ENCODE assay signal across 9 cellular contexts in genomic region chr7:142300689-142301088, GRCh38. TPM values are rescaled to one million over a fixed set of nuclear protein-coding genes. Genes with fewer than 3 reads are reported as not detected.
DNase-seq lines count a peak whose midpoint lies in the region; ATAC-seq, FAIRE-seq and TF ChIP-seq lines count a peak whose summit lies in the region.
"Had no signal": no experiment of that assay in that cellular context is flagged by ENCODE, and none has a peak within 500 bp of the region (broad histone marks: within the 10 kb centered on the region; RNA-seq: fewer than 3 reads in every experiment).

No MANE protein-coding gene starts in this region.

- no peaks in the 10 kb centered on the region for H3K9me1 ChIP-seq in K562 (ENCODE audit: control insufficient read depth, insufficient read depth, low read length)

- DNase-seq in NCI-H82 (lab: John Stamatoyannopoulos, UW): peak; percentile 73
- DNase-seq in NCI-H82 treated with DMSO at 0.1 percent for 48 hours (lab: John Stamatoyannopoulos, UW; ENCODE audit: unreplicated experiment): no peak
- DNase-seq in NT2/D1 (ENCODE audit: low read depth, low spot score): peak; percentile 27
- peak; percentile 38 to 61 (median 48) for DNase-seq in K562 (ENCODE audit: extremely low read depth in 1 of 4, low spot score in 3 of 4)
- DNase-seq in stimulated activated CD4-positive, alpha-beta T cell treated with anti-CD3 and anti-CD28 coated beads, Interleukin-2, amount 100 ng/mL, for 48 hours: peak; percentile 26 to 38
- no peak for DNase-seq in spleen
- DNase-seq in vagina (ENCODE audit: extremely low spot score in 2 of 2): no peak

- CTCF ChIA-PET in K562 (lab: Yijun Ruan, JAX; ENCODE audit: low intra/inter-chr PET ratio): no interaction called here

- TF ChIP-seq EP300 in K562 (IDR thresholded peaks at IDR 0.05; ENCODE audit: low read length): no peak

- peak; percentile 86 for ATAC-seq in K562
- no peak for ATAC-seq in GM18511 (IDR thresholded peaks at IDR 0.05; ENCODE audit: unreplicated experiment)

- no peaks in the 10 kb centered on the region for H3K9me3 ChIP-seq in NT2/D1 (ENCODE audit: insufficient read depth, low read length)
- H3K9me3 ChIP-seq in K562 (replicated peaks; ENCODE audit: control insufficient read depth, insufficient read depth, low read depth, low read length): no peaks in the 10 kb centered on the region
- H3K9me3 ChIP-seq in spleen: no peaks in the 10 kb centered on the region
- H3K9me3 ChIP-seq in vagina: no peaks in the 10 kb centered on the region

- H3K27me3 ChIP-seq in NT2/D1 (ENCODE audit: insufficient read depth, insufficient read length) (no peaks in the 10 kb centered on the region), K562 (ENCODE audit: control insufficient read depth in 2 of 2, insufficient read depth in 2 of 2, low read length in 2 of 2) (no peaks in the 10 kb centered on the region), spleen (replicated peaks in 1 of 7) (peaks cover 0 to 34% (median 0%) of the 10 kb centered on the region in 7 donors), vagina (no peaks in the 10 kb centered on the region)

- no peak overlapping the region for H3K4me2 ChIP-seq in K562 (ENCODE audit: insufficient read depth, low read length)

- no peaks in the 10 kb centered on the region for H4K20me1 ChIP-seq in K562 (replicated peaks; ENCODE audit: control insufficient read depth, insufficient read depth, low read length)

- TF ChIP-seq POLR2A in K562 (conservative IDR thresholded peaks at IDR 0.05) (no peak), spleen (IDR thresholded peaks at IDR 0.05) (no peak), vagina (IDR thresholded peaks at IDR 0.05) (no peak)

- TF ChIP-seq RAD21 in K562 (CRISPR knock-in tag; conservative IDR thresholded peaks at IDR 0.05 in 1 of 2, IDR thresholded peaks at IDR 0.05 in 1 of 2): no peak

- in situ Hi-C loops in K562 (cut with MboI): no loop called here

- no TSS peak for BruUV-seq in K562 (replicated peaks; lab: Mats Ljungman, UMichigan)

- no peaks in the 10 kb centered on the region for H3K79me2 ChIP-seq in K562 (ENCODE audit: control insufficient read depth, insufficient read depth, low read length)

- no peak overlapping the region for H3K9ac ChIP-seq in NT2/D1 (ENCODE audit: insufficient read length, low read depth)
- no peak overlapping the region for H3K9ac ChIP-seq in K562 (ENCODE audit: insufficient read depth in 1 of 2, low read depth in 2 of 2, low read length in 2 of 2)

- WGBS in K562 (ENCODE audit: insufficient coverage, low coverage, missing lambda C conversion rate): 0% methylated on average over 3 of the region's 3 CpGs
- WGBS in spleen, 5 donors: 33 to 52% (median 39%) methylated on average over 3 of the region's 3 CpGs

- no peaks in the 10 kb centered on the region for H3K36me3 ChIP-seq in NT2/D1 (ENCODE audit: insufficient read depth, insufficient read length, low read length)
- no peaks in the 10 kb centered on the region for H3K36me3 ChIP-seq in K562 (ENCODE audit: control insufficient read depth, insufficient read depth, low read length)
- no peaks in the 10 kb centered on the region for H3K36me3 ChIP-seq in spleen
- H3K36me3 ChIP-seq in vagina: no peaks in the 10 kb centered on the region

- intact Hi-C loops in K562 (cut with micrococcal nuclease): no loop called here
- intact Hi-C loops in spleen (cut with DNase I; ENCODE audit: low total_unique reads): no loop called here
- intact Hi-C loops in vagina (cut with DNase I): no loop called here

- TF ChIP-seq CTCF in K562 (IDR thresholded peaks at IDR 0.05 in 2 of 3, conservative IDR thresholded peaks at IDR 0.05 in 1 of 3; ENCODE audit: insufficient read depth in 2 of 3, low read depth in 1 of 3, low read length in 3 of 3) (peak; percentile 43 to 74 (median 50); a peak in 5 of 6 replicates), spleen (IDR thresholded peaks at IDR 0.05 in 8 of 11, conservative IDR thresholded peaks at IDR 0.05 in 3 of 11) (peak in 1 of 11 experiments; percentile 27), vagina (IDR thresholded peaks at IDR 0.05) (no peak)

- POLR2A ChIA-PET in K562 (lab: Yijun Ruan, JAX): interaction anchor here (0.6 kb wide), 1 partner anchor 101 kb away, joined by 3 read pairs; no protein-coding TSS in a partner anchor

- H3K27ac ChIP-seq in K562 (ENCODE audit: extremely low read depth, low read depth, low read length): no peak overlapping the region
- H3K27ac ChIP-seq in spleen: no peak overlapping the region
- no peak overlapping the region for H3K27ac ChIP-seq in vagina

- H3K4me1 ChIP-seq in NT2/D1 (ENCODE audit: insufficient read depth, insufficient read length) (no peaks in the 10 kb centered on the region), K562 (replicated peaks in 1 of 2; ENCODE audit: control insufficient read depth in 2 of 2, insufficient read depth in 2 of 2, low read length in 2 of 2) (no peaks in the 10 kb centered on the region), spleen (no peaks in the 10 kb centered on the region), vagina (no peaks in the 10 kb centered on the region)

- FAIRE-seq in K562 (lab: Jason Lieb, UNC): peak; percentile 49

- H2AFZ ChIP-seq in K562 (ENCODE audit: low read depth, low read length): no peak overlapping the region

- no peak overlapping the region for H3K4me3 ChIP-seq in NT2/D1 (ENCODE audit: insufficient read length, low read depth)
- no peak overlapping the region for H3K4me3 ChIP-seq in K562
- no peak overlapping the region for H3K4me3 ChIP-seq in spleen
- no peak overlapping the region for H3K4me3 ChIP-seq in vagina

TF ChIP-seq in K562, 482 proteins besides CTCF, POLR2A, EP300 and RAD21:
- TF ChIP-seq, protein P1, sequence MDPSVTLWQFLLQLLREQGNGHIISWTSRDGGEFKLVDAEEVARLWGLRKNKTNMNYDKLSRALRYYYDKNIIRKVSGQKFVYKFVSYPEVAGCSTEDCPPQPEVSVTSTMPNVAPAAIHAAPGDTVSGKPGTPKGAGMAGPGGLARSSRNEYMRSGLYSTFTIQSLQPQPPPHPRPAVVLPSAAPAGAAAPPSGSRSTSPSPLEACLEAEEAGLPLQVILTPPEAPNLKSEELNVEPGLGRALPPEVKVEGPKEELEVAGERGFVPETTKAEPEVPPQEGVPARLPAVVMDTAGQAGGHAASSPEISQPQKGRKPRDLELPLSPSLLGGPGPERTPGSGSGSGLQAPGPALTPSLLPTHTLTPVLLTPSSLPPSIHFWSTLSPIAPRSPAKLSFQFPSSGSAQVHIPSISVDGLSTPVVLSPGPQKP (CRISPR knock-in tag; IDR thresholded peaks at IDR 0.05): no peak
- peak; percentile 65 for TF ChIP-seq CTCFL (IDR thresholded peaks at IDR 0.05; ENCODE audit: borderline replicate concordance, insufficient read depth, low read depth, low read length, poor library complexity, severe bottlenecking)
TF ChIP-seq in K562: peak in this region for 1.

RNA-seq across cellular contexts. Expression of gene PRSS58, which starts 42.8 kb away (rescaled TPM):
- total RNA-seq in K562 (2011; cell fraction: chromatin; rRNA removed; ENCODE audit: low replicate concordance): not detected in 2 replicates
- total RNA-seq in K562 (2011; cell fraction: nucleolus; rRNA removed): not detected in 2 replicates
- not detected in 2 replicates for total RNA-seq in K562 (2011; cell fraction: nucleoplasm; rRNA removed)
- total RNA-seq in K562 (2014; rRNA removed) (not detected in 2 replicates), K562 (2014; rRNA removed; fragmentation: Illumina TruSeq; extraction: Trizol) (not detected in 2 replicates), K562 (2015; rRNA removed; fragmentation: Illumina TruSeq; extraction: Trizol) (not detected in 2 replicates), K562 (2021) (not detected in 2 replicates), spleen (not detected), vagina (not detected)
- polyA plus RNA-seq in K562 (2011; rRNA removed) (not detected in 2 replicates), K562 (2014; fragmentation: Illumina TruSeq; extraction: Trizol) (not detected in 2 replicates), K562 (2014; fragmentation: Nextera tagmentation; extraction: Ambion mirVana) (not detected), K562 (2014; rRNA removed) (not detected in 2 replicates), spleen (not detected)
- not detected in 2 replicates for polyA plus RNA-seq in K562 (2011; cell fraction: cytosol; rRNA removed)
- not detected in 2 replicates for polyA plus RNA-seq in K562 (2011; cell fraction: nucleus; rRNA removed)
- polyA plus RNA-seq in K562 (2012): not detected in 2 replicates
- not detected in 2 replicates for polyA minus RNA-seq in K562 (2011; rRNA and poly(A)+ RNA removed)
- not detected in 2 replicates for polyA minus RNA-seq in K562 (2011; cell fraction: cytosol; rRNA and poly(A)+ RNA removed)
- not detected in 2 replicates for polyA minus RNA-seq in K562 (2011; cell fraction: nucleus; rRNA and poly(A)+ RNA removed)
- polyA plus RNA-seq: AG04450 had no signal

Comparison
In these comparisons a context has a peak if more than half of its experiments do, and no peak if none do; other contexts are left out.
1. DNase-seq: peak in NCI-H82 (single experiment), NT2/D1 (single experiment), K562 (4 of 4) and stimulated activated CD4-positive, alpha-beta T cell treated with anti-CD3 and anti-CD28 coated beads, Interleukin-2, amount 100 ng/mL, for 48 hours (2 of 2); none in NCI-H82 treated with DMSO at 0.1 percent for 48 hours (single experiment), spleen (single experiment) and vagina (0 of 2).
2. CTCF ChIP-seq: peak in K562 (3 of 3); none in vagina (0 of 3).